1 cellular context compared by ENCODE assay signal in the genomic region with DNA sequence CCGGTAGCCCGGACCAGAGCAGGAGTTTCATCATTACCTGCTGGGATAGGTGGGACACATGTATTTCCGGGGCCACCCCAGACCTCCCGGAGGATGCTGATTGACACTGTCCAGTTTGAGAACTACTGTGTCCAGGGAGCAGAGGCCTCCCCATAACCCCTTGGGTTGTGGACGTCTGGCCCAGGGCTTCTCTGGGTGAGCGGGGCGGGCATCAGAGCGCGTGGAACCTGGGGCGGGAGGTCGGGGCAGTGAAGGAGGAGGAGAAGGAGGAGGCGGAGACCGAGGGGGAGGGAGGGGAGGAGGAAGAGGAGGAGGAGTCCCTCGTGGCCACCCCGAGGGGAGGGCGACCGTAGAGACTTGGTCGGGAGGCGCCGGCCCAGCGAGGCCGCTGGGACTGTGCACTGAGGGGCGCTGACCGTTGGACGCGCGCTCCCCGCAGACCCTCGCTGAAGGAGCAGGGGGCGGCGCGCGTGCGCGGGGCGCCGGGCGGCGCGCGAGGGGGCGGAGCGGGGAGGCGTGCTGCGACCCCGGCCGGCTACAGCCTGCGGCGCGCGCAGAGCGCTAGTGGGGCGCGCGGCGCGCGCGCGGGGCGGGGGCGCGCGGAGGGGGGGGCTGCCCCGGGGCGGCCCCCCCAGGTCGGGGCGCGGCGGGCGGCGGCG.
TF ChIP-seq lines count a peak whose summit lies in the region.

GRK3 (plus strand) TSS at position 356 of the 659 bp plus-strand sequence. CDS start 366 bp downstream, outside the sequence.

TF ChIP-seq in HEK293, 187 proteins besides CTCF, POLR2A, EP300 and RAD21 (continued from another document and continues in another):
- TF ChIP-seq, protein P1, sequence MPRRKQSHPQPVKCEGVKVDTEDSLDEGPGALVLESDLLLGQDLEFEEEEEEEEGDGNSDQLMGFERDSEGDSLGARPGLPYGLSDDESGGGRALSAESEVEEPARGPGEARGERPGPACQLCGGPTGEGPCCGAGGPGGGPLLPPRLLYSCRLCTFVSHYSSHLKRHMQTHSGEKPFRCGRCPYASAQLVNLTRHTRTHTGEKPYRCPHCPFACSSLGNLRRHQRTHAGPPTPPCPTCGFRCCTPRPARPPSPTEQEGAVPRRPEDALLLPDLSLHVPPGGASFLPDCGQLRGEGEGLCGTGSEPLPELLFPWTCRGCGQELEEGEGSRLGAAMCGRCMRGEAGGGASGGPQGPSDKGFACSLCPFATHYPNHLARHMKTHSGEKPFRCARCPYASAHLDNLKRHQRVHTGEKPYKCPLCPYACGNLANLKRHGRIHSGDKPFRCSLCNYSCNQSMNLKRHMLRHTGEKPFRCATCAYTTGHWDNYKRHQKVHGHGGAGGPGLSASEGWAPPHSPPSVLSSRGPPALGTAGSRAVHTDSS (tag by site-specific recombination; IDR thresholded peaks at IDR 0.05), result peak; percentile 89
- no peak for TF ChIP-seq ZNF701 (tag by site-specific recombination; IDR thresholded peaks at IDR 0.05)
- TF ChIP-seq ZNF549 (tag by site-specific recombination; IDR thresholded peaks at IDR 0.05), result no peak
- no peak for TF ChIP-seq ZNF529 (tag by site-specific recombination; IDR thresholded peaks at IDR 0.05; ENCODE audit: insufficient replicate concordance)
- no peak; the same call in 1 of the 2 replicates for TF ChIP-seq ZNF561 (tag by site-specific recombination; IDR thresholded peaks at IDR 0.05; ENCODE audit: borderline replicate concordance)
- TF ChIP-seq, protein P2, sequence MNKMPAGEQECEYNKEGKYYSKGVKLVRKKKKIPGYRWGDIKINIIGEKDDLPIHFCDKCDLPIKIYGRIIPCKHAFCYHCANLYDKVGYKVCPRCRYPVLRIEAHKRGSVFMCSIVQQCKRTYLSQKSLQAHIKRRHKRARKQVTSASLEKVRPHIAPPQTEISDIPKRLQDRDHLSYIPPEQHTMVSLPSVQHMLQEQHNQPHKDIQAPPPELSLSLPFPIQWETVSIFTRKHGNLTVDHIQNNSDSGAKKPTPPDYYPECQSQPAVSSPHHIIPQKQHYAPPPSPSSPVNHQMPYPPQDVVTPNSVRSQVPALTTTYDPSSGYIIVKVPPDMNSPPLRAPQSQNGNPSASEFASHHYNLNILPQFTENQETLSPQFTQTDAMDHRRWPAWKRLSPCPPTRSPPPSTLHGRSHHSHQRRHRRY (tag by site-specific recombination; IDR thresholded peaks at IDR 0.05), result no peak
- no peak for TF ChIP-seq ZNF121 (tag by site-specific recombination; IDR thresholded peaks at IDR 0.05)
- TF ChIP-seq ZNF629 (tag by site-specific recombination; IDR thresholded peaks at IDR 0.05), result no peak
- no peak for TF ChIP-seq ZNF510 (tag by site-specific recombination; IDR thresholded peaks at IDR 0.05; ENCODE audit: insufficient replicate concordance)
- no peak for TF ChIP-seq ZBTB49 (tag by site-specific recombination; IDR thresholded peaks at IDR 0.05; ENCODE audit: low read depth)
- no peak for TF ChIP-seq ZNF624 (tag by site-specific recombination; IDR thresholded peaks at IDR 0.05)
- TF ChIP-seq, protein P3, sequence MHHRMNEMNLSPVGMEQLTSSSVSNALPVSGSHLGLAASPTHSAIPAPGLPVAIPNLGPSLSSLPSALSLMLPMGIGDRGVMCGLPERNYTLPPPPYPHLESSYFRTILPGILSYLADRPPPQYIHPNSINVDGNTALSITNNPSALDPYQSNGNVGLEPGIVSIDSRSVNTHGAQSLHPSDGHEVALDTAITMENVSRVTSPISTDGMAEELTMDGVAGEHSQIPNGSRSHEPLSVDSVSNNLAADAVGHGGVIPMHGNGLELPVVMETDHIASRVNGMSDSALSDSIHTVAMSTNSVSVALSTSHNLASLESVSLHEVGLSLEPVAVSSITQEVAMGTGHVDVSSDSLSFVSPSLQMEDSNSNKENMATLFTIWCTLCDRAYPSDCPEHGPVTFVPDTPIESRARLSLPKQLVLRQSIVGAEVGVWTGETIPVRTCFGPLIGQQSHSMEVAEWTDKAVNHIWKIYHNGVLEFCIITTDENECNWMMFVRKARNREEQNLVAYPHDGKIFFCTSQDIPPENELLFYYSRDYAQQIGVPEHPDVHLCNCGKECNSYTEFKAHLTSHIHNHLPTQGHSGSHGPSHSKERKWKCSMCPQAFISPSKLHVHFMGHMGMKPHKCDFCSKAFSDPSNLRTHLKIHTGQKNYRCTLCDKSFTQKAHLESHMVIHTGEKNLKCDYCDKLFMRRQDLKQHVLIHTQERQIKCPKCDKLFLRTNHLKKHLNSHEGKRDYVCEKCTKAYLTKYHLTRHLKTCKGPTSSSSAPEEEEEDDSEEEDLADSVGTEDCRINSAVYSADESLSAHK (tag by site-specific recombination; IDR thresholded peaks at IDR 0.05), result no peak
- TF ChIP-seq ZNF354C (tag by site-specific recombination; IDR thresholded peaks at IDR 0.05; ENCODE audit: borderline replicate concordance, low read depth), result no peak
- no peak for TF ChIP-seq ZFP69B (tag by site-specific recombination; IDR thresholded peaks at IDR 0.05)
- no peak for TF ChIP-seq ZNF623 (tag by site-specific recombination; IDR thresholded peaks at IDR 0.05)
- TF ChIP-seq, protein P4, sequence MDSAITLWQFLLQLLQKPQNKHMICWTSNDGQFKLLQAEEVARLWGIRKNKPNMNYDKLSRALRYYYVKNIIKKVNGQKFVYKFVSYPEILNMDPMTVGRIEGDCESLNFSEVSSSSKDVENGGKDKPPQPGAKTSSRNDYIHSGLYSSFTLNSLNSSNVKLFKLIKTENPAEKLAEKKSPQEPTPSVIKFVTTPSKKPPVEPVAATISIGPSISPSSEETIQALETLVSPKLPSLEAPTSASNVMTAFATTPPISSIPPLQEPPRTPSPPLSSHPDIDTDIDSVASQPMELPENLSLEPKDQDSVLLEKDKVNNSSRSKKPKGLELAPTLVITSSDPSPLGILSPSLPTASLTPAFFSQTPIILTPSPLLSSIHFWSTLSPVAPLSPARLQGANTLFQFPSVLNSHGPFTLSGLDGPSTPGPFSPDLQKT (IDR thresholded peaks at IDR 0.05; ENCODE audit: borderline replicate concordance, low read depth, low read length), result no peak
- no peak for TF ChIP-seq KLF10 (tag by site-specific recombination; IDR thresholded peaks at IDR 0.05)
- TF ChIP-seq ZNF843 (tag by site-specific recombination; IDR thresholded peaks at IDR 0.05), result no peak
- no peak for TF ChIP-seq TCF7L2 (IDR thresholded peaks at IDR 0.05; ENCODE audit: borderline replicate concordance, low read depth, low read length)
- TF ChIP-seq, protein P5, sequence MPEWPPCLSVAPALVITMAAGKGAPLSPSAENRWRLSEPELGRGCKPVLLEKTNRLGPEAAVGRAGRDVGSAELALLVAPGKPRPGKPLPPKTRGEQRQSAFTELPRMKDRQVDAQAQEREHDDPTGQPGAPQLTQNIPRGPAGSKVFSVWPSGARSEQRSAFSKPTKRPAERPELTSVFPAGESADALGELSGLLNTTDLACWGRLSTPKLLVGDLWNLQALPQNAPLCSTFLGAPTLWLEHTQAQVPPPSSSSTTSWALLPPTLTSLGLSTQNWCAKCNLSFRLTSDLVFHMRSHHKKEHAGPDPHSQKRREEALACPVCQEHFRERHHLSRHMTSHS (tag by site-specific recombination; IDR thresholded peaks at IDR 0.05), result no peak
- TF ChIP-seq MEIS1 (CRISPR knock-in tag; IDR thresholded peaks at IDR 0.05; ENCODE audit: borderline replicate concordance), result no peak
- no peak for TF ChIP-seq SALL2 (tag by site-specific recombination; IDR thresholded peaks at IDR 0.05; ENCODE audit: borderline replicate concordance)
- TF ChIP-seq PRDM10 (tag by site-specific recombination; IDR thresholded peaks at IDR 0.05), result no peak; the same call in 1 of the 2 replicates
- TF ChIP-seq ZNF10 (tag by site-specific recombination; IDR thresholded peaks at IDR 0.05), result no peak
- peak; percentile 68 for TF ChIP-seq ZBTB20 (tag by site-specific recombination; IDR thresholded peaks at IDR 0.05)
- TF ChIP-seq, protein P6, sequence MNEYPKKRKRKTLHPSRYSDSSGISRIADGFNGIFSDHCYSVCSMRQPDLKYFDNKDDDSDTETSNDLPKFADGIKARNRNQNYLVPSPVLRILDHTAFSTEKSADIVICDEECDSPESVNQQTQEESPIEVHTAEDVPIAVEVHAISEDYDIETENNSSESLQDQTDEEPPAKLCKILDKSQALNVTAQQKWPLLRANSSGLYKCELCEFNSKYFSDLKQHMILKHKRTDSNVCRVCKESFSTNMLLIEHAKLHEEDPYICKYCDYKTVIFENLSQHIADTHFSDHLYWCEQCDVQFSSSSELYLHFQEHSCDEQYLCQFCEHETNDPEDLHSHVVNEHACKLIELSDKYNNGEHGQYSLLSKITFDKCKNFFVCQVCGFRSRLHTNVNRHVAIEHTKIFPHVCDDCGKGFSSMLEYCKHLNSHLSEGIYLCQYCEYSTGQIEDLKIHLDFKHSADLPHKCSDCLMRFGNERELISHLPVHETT (tag by site-specific recombination; IDR thresholded peaks at IDR 0.05), result no peak
- no peak for TF ChIP-seq ZNF426 (tag by site-specific recombination; IDR thresholded peaks at IDR 0.05)
- no peak for TF ChIP-seq REPIN1 (tag by site-specific recombination; IDR thresholded peaks at IDR 0.05; ENCODE audit: low read depth)
- TF ChIP-seq ZNF292 (tag by site-specific recombination; IDR thresholded peaks at IDR 0.05; ENCODE audit: borderline replicate concordance, low read depth), result no peak
- TF ChIP-seq SCRT1 (tag by site-specific recombination; IDR thresholded peaks at IDR 0.05; ENCODE audit: borderline replicate concordance), result no peak
- TF ChIP-seq, protein P7, sequence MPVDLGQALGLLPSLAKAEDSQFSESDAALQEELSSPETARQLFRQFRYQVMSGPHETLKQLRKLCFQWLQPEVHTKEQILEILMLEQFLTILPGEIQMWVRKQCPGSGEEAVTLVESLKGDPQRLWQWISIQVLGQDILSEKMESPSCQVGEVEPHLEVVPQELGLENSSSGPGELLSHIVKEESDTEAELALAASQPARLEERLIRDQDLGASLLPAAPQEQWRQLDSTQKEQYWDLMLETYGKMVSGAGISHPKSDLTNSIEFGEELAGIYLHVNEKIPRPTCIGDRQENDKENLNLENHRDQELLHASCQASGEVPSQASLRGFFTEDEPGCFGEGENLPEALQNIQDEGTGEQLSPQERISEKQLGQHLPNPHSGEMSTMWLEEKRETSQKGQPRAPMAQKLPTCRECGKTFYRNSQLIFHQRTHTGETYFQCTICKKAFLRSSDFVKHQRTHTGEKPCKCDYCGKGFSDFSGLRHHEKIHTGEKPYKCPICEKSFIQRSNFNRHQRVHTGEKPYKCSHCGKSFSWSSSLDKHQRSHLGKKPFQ (tag by site-specific recombination; IDR thresholded peaks at IDR 0.05), result no peak
- TF ChIP-seq WT1 (tag by site-specific recombination; IDR thresholded peaks at IDR 0.05), result peak; percentile 82
- TF ChIP-seq ZNF544 (tag by site-specific recombination; IDR thresholded peaks at IDR 0.05), result no peak
- TF ChIP-seq ZNF792 (tag by site-specific recombination; IDR thresholded peaks at IDR 0.05), result no peak
- TF ChIP-seq ZNF274 (IDR thresholded peaks at IDR 0.05; ENCODE audit: low read length), result no peak
- no peak for TF ChIP-seq ZNF274 (tag by site-specific recombination; IDR thresholded peaks at IDR 0.05; ENCODE audit: borderline replicate concordance)
- peak; percentile 48; the same call in 1 of the 2 replicates for TF ChIP-seq ZEB2 (tag by site-specific recombination; IDR thresholded peaks at IDR 0.05)
- peak; percentile 23; the same call in 1 of the 2 replicates for TF ChIP-seq KLF7 (tag by site-specific recombination; IDR thresholded peaks at IDR 0.05; ENCODE audit: borderline replicate concordance)
- TF ChIP-seq ZNF266 (tag by site-specific recombination; IDR thresholded peaks at IDR 0.05; ENCODE audit: low read depth), result no peak
- TF ChIP-seq, protein P8, sequence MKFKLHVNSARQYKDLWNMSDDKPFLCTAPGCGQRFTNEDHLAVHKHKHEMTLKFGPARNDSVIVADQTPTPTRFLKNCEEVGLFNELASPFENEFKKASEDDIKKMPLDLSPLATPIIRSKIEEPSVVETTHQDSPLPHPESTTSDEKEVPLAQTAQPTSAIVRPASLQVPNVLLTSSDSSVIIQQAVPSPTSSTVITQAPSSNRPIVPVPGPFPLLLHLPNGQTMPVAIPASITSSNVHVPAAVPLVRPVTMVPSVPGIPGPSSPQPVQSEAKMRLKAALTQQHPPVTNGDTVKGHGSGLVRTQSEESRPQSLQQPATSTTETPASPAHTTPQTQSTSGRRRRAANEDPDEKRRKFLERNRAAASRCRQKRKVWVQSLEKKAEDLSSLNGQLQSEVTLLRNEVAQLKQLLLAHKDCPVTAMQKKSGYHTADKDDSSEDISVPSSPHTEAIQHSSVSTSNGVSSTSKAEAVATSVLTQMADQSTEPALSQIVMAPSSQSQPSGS (tag by site-specific recombination; IDR thresholded peaks at IDR 0.05; ENCODE audit: low read depth), result no peak
- peak; percentile 71 for TF ChIP-seq KLF8 (tag by site-specific recombination; IDR thresholded peaks at IDR 0.05)
